ENCODE assay signal across 15 cellular contexts in the genomic region with DNA sequence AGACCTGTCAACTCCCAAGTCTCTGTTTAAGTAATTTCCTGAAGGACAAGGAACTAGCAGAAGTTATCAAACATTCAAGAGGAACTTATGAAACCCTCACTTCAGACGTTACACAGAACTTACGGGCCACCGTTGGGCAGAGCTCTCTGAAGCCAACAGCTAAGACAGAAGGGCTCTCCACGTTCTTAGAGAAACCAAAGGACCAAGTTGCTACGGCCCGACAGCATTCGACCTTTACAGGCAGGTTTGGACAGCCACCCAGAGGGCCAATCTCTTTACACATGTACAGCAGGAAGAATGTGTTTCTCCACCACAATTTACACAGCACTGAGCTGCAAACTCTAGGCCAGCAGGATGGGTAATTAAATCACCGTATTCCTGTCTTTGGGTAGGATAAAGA.
A peak's percentile ranks its signal among the peaks of the same experiment; 100 is the strongest.
DNase-seq lines count a peak whose midpoint lies in the region; TF ChIP-seq lines count a peak whose summit lies in the region.
"Had no signal": no experiment of that assay in that cellular context is flagged by ENCODE, and none has a peak within 500 bp of the region (broad histone marks: within the 10 kb centered on the region; RNA-seq: fewer than 3 reads in every experiment).

No MANE protein-coding gene starts in this region.

- H3K4me2 ChIP-seq in neuronal stem cell (ENCODE audit: insufficient read depth, low read length, poor library complexity, severe bottlenecking), result no peak overlapping the region

- H3K4ac ChIP-seq in neuronal stem cell (ENCODE audit: low read length), result no peak overlapping the region

- TF ChIP-seq CTCF in NB4 (IDR thresholded peaks at IDR 0.05; ENCODE audit: low read depth, low read length), result no peak
- no peak for TF ChIP-seq CTCF in chondrocyte (IDR thresholded peaks at IDR 0.05)
- TF ChIP-seq CTCF in testis (IDR thresholded peaks at IDR 0.05), result no peak
- no peak for TF ChIP-seq CTCF in left ventricle myocardium inferior (IDR thresholded peaks at IDR 0.05; ENCODE audit: borderline replicate concordance)
- TF ChIP-seq CTCF in GM13976 (IDR thresholded peaks at IDR 0.05; ENCODE audit: borderline replicate concordance, control extremely low read depth, extremely low read depth, insufficient read depth, missing control alignments), result no peak

- no peaks in the 10 kb centered on the region for H3K27me3 Mint-ChIP-seq in chondrocyte (ENCODE audit: low read depth)
- H3K27me3 Mint-ChIP-seq: CD4-positive, alpha-beta memory T cell; IgD-negative memory B cell had no signal

- in situ Hi-C loops in GM13976 (cut with MboI; ENCODE audit: low sequenced_read_pairs, unreplicated experiment), result no loop called here

- intact Hi-C loops in testis (cut with DNase I; ENCODE audit: low total_unique reads), result no loop called here
- intact Hi-C loops in left ventricle myocardium inferior (cut with micrococcal nuclease), result no loop called here

- no peak overlapping the region for H4K8ac ChIP-seq in neuronal stem cell (ENCODE audit: low read depth, low read length)

- H3K27ac ChIP-seq in neuronal stem cell (replicated peaks; ENCODE audit: low read length), result no peak overlapping the region
- H3K27ac ChIP-seq in testis, result no peak overlapping the region
- no peak overlapping the region for H3K27ac ChIP-seq in left ventricle myocardium inferior (replicated peaks)
- H3K27ac ChIP-seq: C4-2B had no signal

- H3K9me3 ChIP-seq in neuronal stem cell (replicated peaks in 1 of 2; ENCODE audit: control insufficient read depth in 2 of 2, insufficient read depth in 1 of 2, low read depth in 1 of 2, low read length in 2 of 2) (no peaks in the 10 kb centered on the region), testis (no peaks in the 10 kb centered on the region), left ventricle myocardium inferior (replicated peaks) (no peaks in the 10 kb centered on the region)
- H3K9me3 ChIP-seq: BE2C had no signal

- H3K23ac ChIP-seq in neuronal stem cell (ENCODE audit: low read depth, low read length, poor library complexity), result no peak overlapping the region

- TF ChIP-seq POLR2A in NB4 (IDR thresholded peaks at IDR 0.05; ENCODE audit: extremely low read depth, insufficient read length) (no peak), testis (IDR thresholded peaks at IDR 0.05) (no peak)

- no peaks in the 10 kb centered on the region for H3K36me3 ChIP-seq in neuronal stem cell (replicated peaks in 1 of 2; ENCODE audit: control insufficient read depth in 2 of 2, insufficient read depth in 2 of 2, low read length in 2 of 2)
- H3K36me3 ChIP-seq in testis (ENCODE audit: low read depth, missing control alignments), result no peaks in the 10 kb centered on the region
- H3K36me3 ChIP-seq in left ventricle myocardium inferior, result no peaks in the 10 kb centered on the region
- H3K36me3 ChIP-seq: BE2C had no signal

- WGBS in neuronal stem cell (ENCODE audit: extremely low coverage in 2 of 2, insufficient read length in 2 of 2, insufficient replicate concordance in 1 of 2), 2 donors, result no CpG with 5 or more reads among the region's 8 CpGs
- 48 to 86% methylated on average over 6 to 8 of the region's 8 CpGs for WGBS in testis, 2 donors

- no peaks in the 10 kb centered on the region for H3K36me3 Mint-ChIP-seq in chondrocyte (ENCODE audit: low read depth)
- H3K36me3 Mint-ChIP-seq: CD4-positive, alpha-beta memory T cell; IgD-negative memory B cell had no signal

- no peak overlapping the region for H2BK12ac ChIP-seq in neuronal stem cell (ENCODE audit: low read length)

- H2AFZ ChIP-seq in neuronal stem cell (ENCODE audit: low read length), result peak overlapping the region; percentile 70

- H3K4me1 Mint-ChIP-seq in chondrocyte (ENCODE audit: low read depth), result no peaks in the 10 kb centered on the region
- H3K4me1 Mint-ChIP-seq: CD4-positive, alpha-beta memory T cell; IgD-negative memory B cell had no signal

- no peak overlapping the region for H2BK5ac ChIP-seq in neuronal stem cell (ENCODE audit: low read length)

- no peaks in the 10 kb centered on the region for H3K79me1 ChIP-seq in neuronal stem cell (ENCODE audit: low read depth, low read length)

- no peak overlapping the region for H3K27ac Mint-ChIP-seq in chondrocyte (ENCODE audit: unreplicated experiment)
- H3K27ac Mint-ChIP-seq: CD4-positive, alpha-beta memory T cell; IgD-negative memory B cell had no signal

- H3K14ac ChIP-seq in neuronal stem cell (ENCODE audit: low read length), result no peak overlapping the region

- no peak overlapping the region for H3K4me3 Mint-ChIP-seq in chondrocyte (ENCODE audit: unreplicated experiment)
- H3K4me3 Mint-ChIP-seq: CD4-positive, alpha-beta memory T cell; IgD-negative memory B cell had no signal

- DNase-seq in NB4 (ENCODE audit: low read depth) (peak; percentile 2), chondrocyte (ENCODE audit: low spot score) (peak; percentile 36), neuronal stem cell (ENCODE audit: low spot score) (no peak), testis (peak; percentile 26), NCI-H345 treated with DMSO at 0.1 percent for 48 hours (lab: John Stamatoyannopoulos, UW; ENCODE audit: unreplicated experiment) (no peak), left ventricle myocardium inferior (no peak), iPS-NIHi7 (ENCODE audit: extremely low spot score) (no peak), GM13976 (ENCODE audit: low spot score) (no peak)
- DNase-seq: BE2C; CD4-positive, alpha-beta memory T cell; DMS153; DND-41; GDM1 had no signal

- no peak overlapping the region for H3K9ac ChIP-seq in neuronal stem cell (ENCODE audit: low read depth, low read length, poor library complexity)

- no peak overlapping the region for H3K18ac ChIP-seq in neuronal stem cell (ENCODE audit: low read length)

- no peaks in the 10 kb centered on the region for H3K27me3 ChIP-seq in neuronal stem cell (ENCODE audit: control insufficient read depth in 3 of 3, insufficient read depth in 3 of 3, low read depth in 1 of 3, low read length in 3 of 3)
- no peaks in the 10 kb centered on the region for H3K27me3 ChIP-seq in testis
- H3K27me3 ChIP-seq in left ventricle myocardium inferior (ENCODE audit: low read depth), result no peaks in the 10 kb centered on the region
- H3K27me3 ChIP-seq: BE2C had no signal

- H3K9me3 Mint-ChIP-seq in chondrocyte (ENCODE audit: low read depth), result no peaks in the 10 kb centered on the region
- H3K9me3 Mint-ChIP-seq: IgD-negative memory B cell had no signal

- no peak overlapping the region for H2BK15ac ChIP-seq in neuronal stem cell (ENCODE audit: low read length)

- H2BK120ac ChIP-seq in neuronal stem cell (ENCODE audit: low read depth, low read length), result no peak overlapping the region

- H2AK5ac ChIP-seq in neuronal stem cell (ENCODE audit: low read depth, low read length), result no peak overlapping the region

- H3K4me3 ChIP-seq in NB4 (ENCODE audit: low read depth, low read length) (no peak overlapping the region), neuronal stem cell (ENCODE audit: low read length in 2 of 2) (no peak overlapping the region), testis (peak overlapping the region; percentile 7 to 12), left ventricle myocardium inferior (no peak overlapping the region)

- H3K4me1 ChIP-seq in neuronal stem cell (ENCODE audit: control insufficient read depth in 2 of 2, insufficient read depth in 1 of 2, low read depth in 1 of 2, low read length in 2 of 2), result no peaks in the 10 kb centered on the region
- no peaks in the 10 kb centered on the region for H3K4me1 ChIP-seq in testis
- no peaks in the 10 kb centered on the region for H3K4me1 ChIP-seq in left ventricle myocardium inferior
- H3K4me1 ChIP-seq: BE2C had no signal

- no peak overlapping the region for H4K91ac ChIP-seq in neuronal stem cell (ENCODE audit: low read depth, low read length, poor library complexity)

Comparison
In these comparisons a context has a peak if more than half of its experiments do, and no peak if none do; other contexts are left out.
1. DNase-seq: peak in NB4 (single experiment), chondrocyte (single experiment) and testis (single experiment); none in neuronal stem cell (single experiment), NCI-H345 treated with DMSO at 0.1 percent for 48 hours (single experiment), left ventricle myocardium inferior (single experiment), iPS-NIHi7 (single experiment) and GM13976 (single experiment).
2. H3K4me3 ChIP-seq: peak in testis (2 of 2); none in NB4 (single experiment), neuronal stem cell (0 of 2) and left ventricle myocardium inferior (single experiment).